10 cellular contexts compared by ENCODE assay signal in genomic region chr11:1150769-1151365, GRCh38. TPM values are rescaled to one million over a fixed set of nuclear protein-coding genes. Genes with fewer than 3 reads are reported as not detected.
A peak's percentile ranks its signal among the peaks of the same experiment; 100 is the strongest.
DNase-seq lines count a peak whose midpoint lies in the region; ATAC-seq lines count a peak whose summit lies in the region.
"Had no signal": no experiment of that assay in that cellular context is flagged by ENCODE, and none has a peak within 500 bp of the region (broad histone marks: within the 10 kb centered on the region; RNA-seq: fewer than 3 reads in every experiment).

No MANE protein-coding gene starts in this region.

- H3K4me1 ChIP-seq in SJSA1 (replicated peaks) (peaks cover 42% of the 10 kb centered on the region), right cardiac atrium (ENCODE audit: control insufficient read depth, insufficient read depth, low read length) (no peaks in the 10 kb centered on the region), subcutaneous abdominal adipose tissue (ENCODE audit: control insufficient read depth in 5 of 5, insufficient read depth in 5 of 5, low read length in 5 of 5) (peaks cover 0 to 23% (median 19%) of the 10 kb centered on the region in 5 donors)

- no peak overlapping the region for H3K4me3 ChIP-seq in SJSA1
- H3K4me3 ChIP-seq in right cardiac atrium (ENCODE audit: low read length) = no peak overlapping the region
- H3K4me3 ChIP-seq in subcutaneous abdominal adipose tissue (ENCODE audit: low read depth in 1 of 5, low read length in 5 of 5) = no peak overlapping the region

- ATAC-seq in activated CD4-positive, CD25-positive, alpha-beta regulatory T cell treated with anti-CD3 and anti-CD28 coated beads, Interleukin-2, amount 50 U/mL, for 24 hours = no peak
- ATAC-seq in right cardiac atrium (peak; percentile 35 to 82), GM18907 (IDR thresholded peaks at IDR 0.05; ENCODE audit: unreplicated experiment) (no peak)
- ATAC-seq: SK-N-SH treated with all-trans-retinoic acid at 6 μM for 48 hours had no signal

- DNase-seq in activated CD4-positive, CD25-positive, alpha-beta regulatory T cell treated with anti-CD3 and anti-CD28 coated beads, Interleukin-2, amount 50 U/mL, for 72 hours = peak; percentile 15
- DNase-seq in SJSA1 (ENCODE audit: low read depth in 1 of 2, low spot score in 2 of 2) = peak; percentile 77 to 81
- peak in 1 of 3 donors; percentile 62 for DNase-seq in right cardiac atrium
- DNase-seq in Ammon's horn (ENCODE audit: low spot score) = no peak
- DNase-seq in NCI-H1930 (lab: John Stamatoyannopoulos, UW) = no peak

- no peaks in the 10 kb centered on the region for H3K36me3 ChIP-seq in SJSA1
- H3K36me3 ChIP-seq in subcutaneous abdominal adipose tissue (ENCODE audit: control insufficient read depth in 5 of 5, insufficient read depth in 5 of 5, low read length in 5 of 5) = no peaks in the 10 kb centered on the region

- intact Hi-C loops in right cardiac atrium (cut with DNase I) = no loop called here

- 27% methylated on average over 18 of the region's 18 CpGs for WGBS in right cardiac atrium

- H3K9ac ChIP-seq in subcutaneous abdominal adipose tissue (ENCODE audit: low read length in 5 of 5) = peak overlapping the region in 1 of 5 donors; percentile 56

- H3K27ac ChIP-seq in SJSA1 (peak overlapping the region; percentile 98), right cardiac atrium (ENCODE audit: low read length) (no peak overlapping the region), subcutaneous abdominal adipose tissue (ENCODE audit: low read depth, low read length) (peak overlapping the region; percentile 41)
- H3K27ac ChIP-seq: epithelial cell of prostate had no signal

- H3K9me3 ChIP-seq in SJSA1 (replicated peaks) = no peaks in the 10 kb centered on the region
- no peaks in the 10 kb centered on the region for H3K9me3 ChIP-seq in right cardiac atrium (ENCODE audit: control insufficient read depth, low read length)
- no peaks in the 10 kb centered on the region for H3K9me3 ChIP-seq in subcutaneous abdominal adipose tissue (ENCODE audit: control insufficient read depth in 5 of 5, low read length in 5 of 5)

- H3K27me3 ChIP-seq in SJSA1 (replicated peaks) (no peaks in the 10 kb centered on the region), right cardiac atrium (ENCODE audit: control insufficient read depth, insufficient read depth) (no peaks in the 10 kb centered on the region), subcutaneous abdominal adipose tissue (ENCODE audit: control insufficient read depth in 5 of 5, insufficient read depth in 4 of 5, low read length in 5 of 5) (peaks cover 0 to 3% (median 2%) of the 10 kb centered on the region in 5 donors)

RNA-seq across cellular contexts. Expression of gene MUC5AC, which starts 6.9 kb away (rescaled TPM):
- 0.03 TPM in 1 of 2 replicates, not detected in the other for total RNA-seq in SJSA1 (2014; rRNA removed; shearing (Covaris generic))
- total RNA-seq in right cardiac atrium = not detected
- not detected for polyA plus RNA-seq in right cardiac atrium

Comparison
In these comparisons a context has a peak if more than half of its experiments do, and no peak if none do; other contexts are left out.
1. DNase-seq: peak in activated CD4-positive, CD25-positive, alpha-beta regulatory T cell treated with anti-CD3 and anti-CD28 coated beads, Interleukin-2, amount 50 U/mL, for 72 hours (single experiment) and SJSA1 (2 of 2); none in Ammon's horn (single experiment) and NCI-H1930 (0 of 2).
2. ATAC-seq: peak in right cardiac atrium (2 of 2); none in activated CD4-positive, CD25-positive, alpha-beta regulatory T cell treated with anti-CD3 and anti-CD28 coated beads, Interleukin-2, amount 50 U/mL, for 24 hours (0 of 2) and GM18907 (single experiment).